27 cellular contexts compared by ENCODE assay signal in the genomic region with DNA sequence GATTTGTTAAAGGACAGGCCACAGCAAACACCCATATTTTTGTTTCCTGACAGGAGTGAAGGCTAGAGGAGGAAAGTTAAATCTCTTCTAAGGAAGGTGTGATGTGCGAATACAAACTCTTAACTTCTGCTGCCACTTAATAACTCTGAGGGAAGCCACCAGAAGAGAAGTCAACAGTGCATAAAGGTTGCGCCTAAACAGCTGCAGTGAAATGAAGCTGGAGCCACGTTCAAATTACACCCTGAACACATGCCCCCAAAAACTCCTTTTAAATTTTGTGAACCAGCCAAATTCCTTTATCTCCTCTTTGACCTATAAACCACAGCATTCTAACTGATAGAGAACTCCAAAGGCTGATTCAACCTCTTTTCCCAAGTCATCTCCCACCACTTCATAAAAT. TPM values are rescaled to one million over a fixed set of nuclear protein-coding genes. Genes with fewer than 3 reads are reported as not detected.
DNase-seq lines count a peak whose midpoint lies in the region; ATAC-seq and TF ChIP-seq lines count a peak whose summit lies in the region.
"Had no signal": no experiment of that assay in that cellular context is flagged by ENCODE, and none has a peak within 500 bp of the region (broad histone marks: within the 10 kb centered on the region; RNA-seq: fewer than 3 reads in every experiment).

No MANE protein-coding gene starts in this region.

- H3K36me3 Mint-ChIP-seq in stimulated activated memory B cell treated with anti-CD40 and anti-IgM and Interleukin-4, amounts not matched to agents 10 μg/mL and 1 μg/mL and 100 μg/mL, for 72 hours: peaks cover 6% of the 10 kb centered on the region
- no peaks in the 10 kb centered on the region for H3K36me3 Mint-ChIP-seq in activated naive CD4-positive, alpha-beta T cell treated with anti-CD3 and anti-CD28 coated beads, Interleukin-2, amount 50 U/mL, for 72 hours
- H3K36me3 Mint-ChIP-seq in progenitor cell of endocrine pancreas (ENCODE audit: insufficient read depth): no peaks in the 10 kb centered on the region
- H3K36me3 Mint-ChIP-seq: CD8-positive, alpha-beta T cell had no signal

- CTCF ChIA-PET in HEK293 (lab: Yijun Ruan, JAX) (no interaction called here), Panc1 (lab: Charles Lee) (no interaction called here)

- H3K4me1 Mint-ChIP-seq in stimulated activated memory B cell treated with anti-CD40 and anti-IgM and Interleukin-4, amounts not matched to agents 10 μg/mL and 1 μg/mL and 100 μg/mL, for 72 hours: peaks cover 59% of the 10 kb centered on the region
- H3K4me1 Mint-ChIP-seq in progenitor cell of endocrine pancreas (ENCODE audit: low read depth): peaks cover 20% of the 10 kb centered on the region

- in situ Hi-C loops in Panc1 (cut with HindIII; ENCODE audit: low pct_unique_long_range_greater_than_20kb, low sequenced_read_pairs): no loop called here

- TSS peak; percentile 29 for BruUV-seq in Panc1 (replicated peaks; lab: Mats Ljungman, UMichigan)

- H3K27ac Mint-ChIP-seq in stimulated activated memory B cell treated with anti-CD40 and anti-IgM and Interleukin-4, amounts not matched to agents 10 μg/mL and 1 μg/mL and 100 μg/mL, for 72 hours: peak overlapping the region; percentile 77
- H3K27ac Mint-ChIP-seq in activated naive CD4-positive, alpha-beta T cell treated with anti-CD3 and anti-CD28 coated beads, Interleukin-2, amount 50 U/mL, for 72 hours: no peak overlapping the region
- no peak overlapping the region for H3K27ac Mint-ChIP-seq in progenitor cell of endocrine pancreas
- H3K27ac Mint-ChIP-seq: CD8-positive, alpha-beta T cell had no signal

- no peaks in the 10 kb centered on the region for H3K27me3 ChIP-seq in Panc1 (ENCODE audit: control insufficient read depth, insufficient read depth, low read length)
- H3K27me3 ChIP-seq: BLaER1 treated with 17β-estradiol and CSF1 and Interleukin-3, amounts not matched to agents 10 nM and 100 nM had no signal

- no peaks in the 10 kb centered on the region for H3K27me3 Mint-ChIP-seq in stimulated activated memory B cell treated with anti-CD40 and anti-IgM and Interleukin-4, amounts not matched to agents 10 μg/mL and 1 μg/mL and 100 μg/mL, for 72 hours
- H3K27me3 Mint-ChIP-seq in progenitor cell of endocrine pancreas: no peaks in the 10 kb centered on the region

- H3K27ac ChIP-seq in HEK293 (ENCODE audit: extremely low read depth, low read depth, low read length): no peak overlapping the region
- H3K27ac ChIP-seq in Panc1 (ENCODE audit: low read length): no peak overlapping the region
- H3K27ac ChIP-seq: BLaER1 treated with 17β-estradiol and CSF1 and Interleukin-3, amounts not matched to agents 10 nM and 100 nM; HL-60; RWPE1 had no signal

- DNase-seq in Panc1 (ENCODE audit: low read depth, low spot score) (no peak), left kidney (ENCODE audit: low read depth, low spot score) (peak; percentile 37), posterior vena cava (ENCODE audit: low spot score) (no peak), NCI-H1105 treated with DMSO at 0.1 percent for 48 hours (lab: John Stamatoyannopoulos, UW) (no peak), progenitor cell of endocrine pancreas (ENCODE audit: low spot score, unreplicated experiment) (no peak)
- no peak for DNase-seq in activated naive CD4-positive, alpha-beta T cell treated with anti-CD3 and anti-CD28 coated beads, Interleukin-2, amount 50 U/mL, for 72 hours (ENCODE audit: low spot score in 2 of 2)
- DNase-seq: CD8-positive, alpha-beta T cell; DMS153; EL; GF-D8; H9; MM.1S; NCI-H1092; NCI-H1436 treated with DMSO at 0.1 percent for 48 hours; NCI-H2029; NCI-H226; NCI-H510A treated with DMSO at 0.1 percent for 48 hours; PC-3; SHP77 treated with DMSO at 0.1 percent for 48 hours; SK-N-SH had no signal

- H3K4me1 ChIP-seq in HEK293 (ENCODE audit: control insufficient read depth, insufficient read depth, low read length): peaks cover 5% of the 10 kb centered on the region; the same call in 1 of the 2 replicates
- peaks cover 9% of the 10 kb centered on the region for H3K4me1 ChIP-seq in Panc1 (ENCODE audit: control insufficient read depth, insufficient read depth, low read length)
- H3K4me1 ChIP-seq: BLaER1 treated with 17β-estradiol and CSF1 and Interleukin-3, amounts not matched to agents 10 nM and 100 nM had no signal

- intact Hi-C loops in Panc1 (cut with micrococcal nuclease; ENCODE audit: unreplicated experiment): no loop called here
- intact Hi-C loops in posterior vena cava (cut with DNase I): no loop called here

- no peak for ATAC-seq in Panc1
- ATAC-seq in stimulated activated memory B cell treated with anti-CD40 and anti-IgM and Interleukin-4, amounts not matched to agents 10 μg/mL and 1 μg/mL and 100 μg/mL, for 72 hours: no peak
- ATAC-seq in activated naive CD4-positive, alpha-beta T cell treated with anti-CD3 and anti-CD28 coated beads, Interleukin-2, amount 50 U/mL, for 72 hours: no peak
- ATAC-seq: CD8-positive, alpha-beta T cell; HepG2; K562; PC-3 had no signal

- H3K4me3 Mint-ChIP-seq in stimulated activated memory B cell treated with anti-CD40 and anti-IgM and Interleukin-4, amounts not matched to agents 10 μg/mL and 1 μg/mL and 100 μg/mL, for 72 hours: no peak overlapping the region
- no peak overlapping the region for H3K4me3 Mint-ChIP-seq in progenitor cell of endocrine pancreas (ENCODE audit: low read depth)
- H3K4me3 Mint-ChIP-seq: CD8-positive, alpha-beta T cell; H9 had no signal

- no peak for TF ChIP-seq CTCF in HEK293 (tag by site-specific recombination; IDR thresholded peaks at IDR 0.05)
- TF ChIP-seq CTCF in Panc1 (IDR thresholded peaks at IDR 0.05): no peak
- TF ChIP-seq CTCF in progenitor cell of endocrine pancreas (IDR thresholded peaks at IDR 0.05; ENCODE audit: unreplicated experiment): no peak

- H3K4me3 ChIP-seq in HEK293 (ENCODE audit: low read depth, low read length) (no peak overlapping the region), Panc1 (ENCODE audit: low read depth in 2 of 2, low read length in 2 of 2) (no peak overlapping the region)
- H3K4me3 ChIP-seq: BLaER1 treated with 17β-estradiol and CSF1 and Interleukin-3, amounts not matched to agents 10 nM and 100 nM; K562 had no signal

- H3K9me3 Mint-ChIP-seq in stimulated activated memory B cell treated with anti-CD40 and anti-IgM and Interleukin-4, amounts not matched to agents 10 μg/mL and 1 μg/mL and 100 μg/mL, for 72 hours: no peaks in the 10 kb centered on the region
- no peaks in the 10 kb centered on the region for H3K9me3 Mint-ChIP-seq in activated naive CD4-positive, alpha-beta T cell treated with anti-CD3 and anti-CD28 coated beads, Interleukin-2, amount 50 U/mL, for 72 hours
- no peaks in the 10 kb centered on the region for H3K9me3 Mint-ChIP-seq in progenitor cell of endocrine pancreas (ENCODE audit: low read depth)
- H3K9me3 Mint-ChIP-seq: CD8-positive, alpha-beta T cell; H9 had no signal

- POLR2A ChIA-PET in HEK293 (lab: Yijun Ruan, JAX) (interaction anchor here (0.6 kb wide), 1 partner anchor 22 kb away, joined by 3 read pairs; no protein-coding TSS in a partner anchor), Panc1 (lab: Charles Lee) (no interaction called here)

- H3K9me3 ChIP-seq in HEK293 (ENCODE audit: control insufficient read depth, insufficient read depth, low read depth, low read length) (no peaks in the 10 kb centered on the region), Panc1 (ENCODE audit: control insufficient read depth, insufficient read depth, low read depth, low read length) (no peaks in the 10 kb centered on the region)
- H3K9me3 ChIP-seq: BLaER1 treated with 17β-estradiol and CSF1 and Interleukin-3, amounts not matched to agents 10 nM and 100 nM; SK-N-SH had no signal

- H3K36me3 ChIP-seq in HEK293 (ENCODE audit: control insufficient read depth in 2 of 2, insufficient read depth in 1 of 2, low read length in 2 of 2): no peaks in the 10 kb centered on the region; a peak in 1 of 3 replicates
- H3K36me3 ChIP-seq in Panc1 (ENCODE audit: control insufficient read depth, insufficient read depth, low read length): no peaks in the 10 kb centered on the region
- H3K36me3 ChIP-seq: BLaER1 treated with 17β-estradiol and CSF1 and Interleukin-3, amounts not matched to agents 10 nM and 100 nM had no signal

TF ChIP-seq in HEK293, 187 proteins besides CTCF, POLR2A, EP300 and RAD21:
- TF ChIP-seq ZNF350 (tag by site-specific recombination; IDR thresholded peaks at IDR 0.05): no peak
- no peak for TF ChIP-seq ZNF214 (tag by site-specific recombination; IDR thresholded peaks at IDR 0.05; ENCODE audit: borderline replicate concordance)
- TF ChIP-seq KLF10 (tag by site-specific recombination; IDR thresholded peaks at IDR 0.05): no peak
- TF ChIP-seq, protein P1, sequence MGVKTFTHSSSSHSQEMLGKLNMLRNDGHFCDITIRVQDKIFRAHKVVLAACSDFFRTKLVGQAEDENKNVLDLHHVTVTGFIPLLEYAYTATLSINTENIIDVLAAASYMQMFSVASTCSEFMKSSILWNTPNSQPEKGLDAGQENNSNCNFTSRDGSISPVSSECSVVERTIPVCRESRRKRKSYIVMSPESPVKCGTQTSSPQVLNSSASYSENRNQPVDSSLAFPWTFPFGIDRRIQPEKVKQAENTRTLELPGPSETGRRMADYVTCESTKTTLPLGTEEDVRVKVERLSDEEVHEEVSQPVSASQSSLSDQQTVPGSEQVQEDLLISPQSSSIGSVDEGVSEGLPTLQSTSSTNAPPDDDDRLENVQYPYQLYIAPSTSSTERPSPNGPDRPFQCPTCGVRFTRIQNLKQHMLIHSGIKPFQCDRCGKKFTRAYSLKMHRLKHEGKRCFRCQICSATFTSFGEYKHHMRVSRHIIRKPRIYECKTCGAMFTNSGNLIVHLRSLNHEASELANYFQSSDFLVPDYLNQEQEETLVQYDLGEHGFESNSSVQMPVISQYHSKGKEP (tag by site-specific recombination; IDR thresholded peaks at IDR 0.05): peak; percentile 56; the same call in 1 of the 2 replicates
- no peak for TF ChIP-seq ZBTB20 (tag by site-specific recombination; IDR thresholded peaks at IDR 0.05)
- TF ChIP-seq EGR2 (tag by site-specific recombination; IDR thresholded peaks at IDR 0.05; ENCODE audit: low read depth): no peak

RNA-seq across cellular contexts. Expression of gene DENND5B, which starts 22.4 kb away (rescaled TPM):
- 36.8 TPM for total RNA-seq in Panc1 (2021; ENCODE audit: unreplicated experiment)
- polyA plus RNA-seq in Panc1 (2012; ENCODE audit: insufficient read length): 10.5 TPM
- under 1 TPM; 0.10 to 0.18 TPM for total RNA-seq in activated naive CD4-positive, alpha-beta T cell treated with anti-CD3 and anti-CD28 coated beads, Interleukin-2, amount 50 U/mL, for 72 hours
- total RNA-seq in posterior vena cava: 10 to 100 TPM; 13.1 to 19.7 TPM
- 34.6 and 35.0 TPM in 2 replicates for total RNA-seq in progenitor cell of endocrine pancreas

Comparison
In these comparisons a context has a peak if more than half of its experiments do, and no peak if none do; other contexts are left out.
1. RNA of gene DENND5B, which starts 22.4 kb away (total RNA-seq): 36.8 TPM in Panc1 (single experiment), 34.6 to 35.0 TPM in progenitor cell of endocrine pancreas and 13.1 to 19.7 TPM in posterior vena cava; 0.10 to 0.18 TPM in activated naive CD4-positive, alpha-beta T cell treated with anti-CD3 and anti-CD28 coated beads, Interleukin-2, amount 50 U/mL, for 72 hours; every median in the first group is over 10 times any median in the second.